In the genomic region with DNA sequence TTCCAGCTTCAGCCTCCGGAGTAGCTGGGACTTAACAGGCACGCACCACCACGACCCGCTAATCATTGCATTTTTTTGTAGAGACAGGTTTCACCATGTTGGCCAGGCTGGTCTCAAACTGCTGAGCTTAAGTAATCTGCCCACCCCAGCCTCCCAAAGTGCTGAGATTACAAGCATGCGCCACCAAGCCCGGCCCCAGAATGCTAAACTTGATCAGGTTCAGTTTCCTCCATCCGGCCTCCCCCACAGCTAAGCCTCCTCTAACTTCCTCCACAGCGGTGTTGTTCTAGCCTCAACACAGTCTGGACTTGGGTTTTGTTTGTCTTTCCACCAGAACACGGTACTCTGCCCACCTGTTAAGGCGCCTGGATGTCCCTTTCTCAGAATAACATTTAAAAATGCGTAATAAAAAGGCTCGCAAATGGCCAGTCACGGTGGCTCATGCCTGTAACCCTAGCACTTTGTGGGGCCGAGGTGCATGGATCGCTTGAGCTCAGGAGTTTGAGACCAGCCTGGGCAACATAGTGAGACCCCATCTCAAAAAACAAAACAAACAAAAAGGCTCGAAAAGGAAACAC, we compare ENCODE assay signal across 9 cellular contexts. TPM values are rescaled to one million over a fixed set of nuclear protein-coding genes. Genes with fewer than 3 reads are reported as not detected.
DNase-seq lines count a peak whose midpoint lies in the region; ATAC-seq and TF ChIP-seq lines count a peak whose summit lies in the region.
"Had no signal": no experiment of that assay in that cellular context is flagged by ENCODE, and none has a peak within 500 bp of the region (broad histone marks: within the 10 kb centered on the region; RNA-seq: fewer than 3 reads in every experiment).

No MANE protein-coding gene starts in this region.

- H3K27ac ChIP-seq in HL-60 (replicated peaks) = peak overlapping the region; percentile 90
- H3K27ac ChIP-seq: thoracic aorta had no signal

- peak; percentile 26 for ATAC-seq in GM18502 (IDR thresholded peaks at IDR 0.05; ENCODE audit: poor library complexity, unreplicated experiment)
- ATAC-seq in activated T-cell treated with anti-CD3 and anti-CD28 coated beads, Interleukin-2, amount 50 U/mL, for 72 hours (replicated peaks in 1 of 2) = peak in 1 of 2 donors; percentile 17
- no peak for ATAC-seq in GM21515 (IDR thresholded peaks at IDR 0.05; ENCODE audit: unreplicated experiment)

- no peaks in the 10 kb centered on the region for H3K27me3 ChIP-seq in HL-60 (ENCODE audit: insufficient read depth, poor library complexity, severe bottlenecking)

- H3K27ac Mint-ChIP-seq in activated T-cell treated with anti-CD3 and anti-CD28 coated beads, Interleukin-2, amount 50 U/mL, for 72 hours = peak overlapping the region; percentile 88
- peak overlapping the region; percentile 87 for H3K27ac Mint-ChIP-seq in nephron progenitor cell

- H3K4me3 ChIP-seq in HL-60 (replicated peaks; ENCODE audit: insufficient read depth, low read length) = peak overlapping the region; percentile 64

- no peaks in the 10 kb centered on the region for H3K27me3 Mint-ChIP-seq in activated T-cell treated with anti-CD3 and anti-CD28 coated beads, Interleukin-2, amount 50 U/mL, for 72 hours (ENCODE audit: low read depth)
- H3K27me3 Mint-ChIP-seq in nephron progenitor cell (ENCODE audit: low read depth, poor library complexity) = peaks cover 6% of the 10 kb centered on the region

- H3K36me3 Mint-ChIP-seq in activated T-cell treated with anti-CD3 and anti-CD28 coated beads, Interleukin-2, amount 50 U/mL, for 72 hours (ENCODE audit: insufficient read depth in 2 of 2) = peaks cover 8 to 17% of the 10 kb centered on the region in 2 donors
- H3K36me3 Mint-ChIP-seq in nephron progenitor cell (ENCODE audit: low read depth) = peaks cover 22% of the 10 kb centered on the region

- TF ChIP-seq CTCF in HL-60 (IDR thresholded peaks at IDR 0.05; ENCODE audit: insufficient read depth, low read length) (no peak), nephron progenitor cell (IDR thresholded peaks at IDR 0.05) (no peak)

- peak overlapping the region; percentile 95 to 100 for H3K4me3 Mint-ChIP-seq in activated T-cell treated with anti-CD3 and anti-CD28 coated beads, Interleukin-2, amount 50 U/mL, for 72 hours
- H3K4me3 Mint-ChIP-seq in nephron progenitor cell = peak overlapping the region; percentile 96

- DNase-seq in HL-60 (ENCODE audit: low read depth in 1 of 2, low spot score in 1 of 2) = peak; percentile 31 to 64
- DNase-seq in activated T-cell treated with anti-CD3 and anti-CD28 coated beads, Interleukin-2, amount 50 U/mL, for 72 hours = peak; percentile 12 to 46
- no peak for DNase-seq in nephron progenitor cell
- DNase-seq in stimulated activated CD4-positive, alpha-beta T cell treated with anti-CD3 and anti-CD28 coated beads, Interleukin-2, amount 100 ng/mL, for 48 hours = no peak
- DNase-seq in NCI-H1694 (lab: John Stamatoyannopoulos, UW) = no peak
- DNase-seq in NK-92 treated with Interleukin-12 subunit alpha and Interleukin-12 subunit beta, amount 100 ng/mL, for 24 hours (lab: John Stamatoyannopoulos, UW) = no peak

- H3K4me1 Mint-ChIP-seq in activated T-cell treated with anti-CD3 and anti-CD28 coated beads, Interleukin-2, amount 50 U/mL, for 72 hours (ENCODE audit: low read depth) = peaks cover 63% of the 10 kb centered on the region
- peaks cover 69% of the 10 kb centered on the region for H3K4me1 Mint-ChIP-seq in nephron progenitor cell

- H3K9me3 Mint-ChIP-seq in activated T-cell treated with anti-CD3 and anti-CD28 coated beads, Interleukin-2, amount 50 U/mL, for 72 hours = no peaks in the 10 kb centered on the region
- no peaks in the 10 kb centered on the region for H3K9me3 Mint-ChIP-seq in nephron progenitor cell

RNA-seq across cellular contexts. Expression of a gene that starts 2.4 kb away (rescaled TPM):
- 100 to 1,000 TPM; 161 to 184 TPM for total RNA-seq in activated T-cell treated with anti-CD3 and anti-CD28 coated beads, Interleukin-2, amount 50 U/mL, for 72 hours

Comparison
In these comparisons a context has a peak if more than half of its experiments do, and no peak if none do; other contexts are left out.
1. DNase-seq: peak in HL-60 (2 of 2) and activated T-cell treated with anti-CD3 and anti-CD28 coated beads, Interleukin-2, amount 50 U/mL, for 72 hours (2 of 2); none in nephron progenitor cell (single experiment), stimulated activated CD4-positive, alpha-beta T cell treated with anti-CD3 and anti-CD28 coated beads, Interleukin-2, amount 100 ng/mL, for 48 hours (0 of 2), NCI-H1694 (single experiment) and NK-92 treated with Interleukin-12 subunit alpha and Interleukin-12 subunit beta, amount 100 ng/mL, for 24 hours (single experiment).